Comparison of ENCODE assay signal across 8 cellular contexts in genomic region chr18:3594760-3595241, GRCh38.
DNase-seq lines count a peak whose midpoint lies in the region; ATAC-seq and TF ChIP-seq lines count a peak whose summit lies in the region.

No MANE protein-coding gene starts in this region.

- H3K36me3 Mint-ChIP-seq in glutamatergic neuron (ENCODE audit: unreplicated experiment) (no peaks in the 10 kb centered on the region), progenitor cell of endocrine pancreas (ENCODE audit: insufficient read depth) (no peaks in the 10 kb centered on the region)

- TF ChIP-seq CTCF in glutamatergic neuron (IDR thresholded peaks at IDR 0.05; ENCODE audit: partially characterized antibody, unreplicated experiment) (no peak), progenitor cell of endocrine pancreas (IDR thresholded peaks at IDR 0.05; ENCODE audit: unreplicated experiment) (no peak)

- H3K4me1 Mint-ChIP-seq in glutamatergic neuron (ENCODE audit: low read depth, unreplicated experiment) (peaks cover 16% of the 10 kb centered on the region), progenitor cell of endocrine pancreas (ENCODE audit: low read depth) (peaks cover 46% of the 10 kb centered on the region)

- peak overlapping the region; percentile 77 for H3K4me3 Mint-ChIP-seq in glutamatergic neuron (ENCODE audit: unreplicated experiment)
- peak overlapping the region; percentile 71 for H3K4me3 Mint-ChIP-seq in progenitor cell of endocrine pancreas (ENCODE audit: low read depth)

- no peak for TF ChIP-seq EP300 in Ishikawa (IDR thresholded peaks at IDR 0.05; ENCODE audit: borderline replicate concordance)

- H3K27ac Mint-ChIP-seq in glutamatergic neuron (ENCODE audit: unreplicated experiment) (peak overlapping the region; percentile 92), progenitor cell of endocrine pancreas (peak overlapping the region; percentile 98)

- no peak for ATAC-seq in HG03175 (IDR thresholded peaks at IDR 0.05; ENCODE audit: unreplicated experiment)

- DNase-seq in COLO668 (lab: John Stamatoyannopoulos, UW; ENCODE audit: unreplicated experiment) = peak; percentile 41
- DNase-seq in activated T-cell treated with anti-CD3 and anti-CD28 coated beads, Interleukin-2, amount 50 U/mL, for 48 hours = peak; percentile 62 to 66
- DNase-seq in glutamatergic neuron = no peak
- DNase-seq in progenitor cell of endocrine pancreas (ENCODE audit: low spot score, unreplicated experiment) = no peak
- DNase-seq in occipital lobe (lab: John Stamatoyannopoulos, UW) = no peak
- no peak for DNase-seq in NCI-H1436 (lab: John Stamatoyannopoulos, UW)

- no peak for TF ChIP-seq RAD21 in Ishikawa (IDR thresholded peaks at IDR 0.05; ENCODE audit: low read depth)

- H3K27me3 Mint-ChIP-seq in glutamatergic neuron (ENCODE audit: unreplicated experiment) = peaks cover 7% of the 10 kb centered on the region
- H3K27me3 Mint-ChIP-seq in progenitor cell of endocrine pancreas = no peaks in the 10 kb centered on the region

- peaks cover 7% of the 10 kb centered on the region for H3K9me3 Mint-ChIP-seq in glutamatergic neuron (ENCODE audit: unreplicated experiment)
- H3K9me3 Mint-ChIP-seq in progenitor cell of endocrine pancreas (ENCODE audit: low read depth) = no peaks in the 10 kb centered on the region

TF ChIP-seq in Ishikawa, 13 proteins besides CTCF, POLR2A, EP300 and RAD21:
- no peak for TF ChIP-seq EGR1 (IDR thresholded peaks at IDR 0.05)
- TF ChIP-seq MAX (IDR thresholded peaks at IDR 0.05) = peak; percentile 8; the same call in 1 of the 2 replicates

Comparison
In these comparisons a context has a peak if more than half of its experiments do, and no peak if none do; other contexts are left out.
1. DNase-seq: peak in COLO668 (single experiment) and activated T-cell treated with anti-CD3 and anti-CD28 coated beads, Interleukin-2, amount 50 U/mL, for 48 hours (2 of 2); none in glutamatergic neuron (single experiment), progenitor cell of endocrine pancreas (single experiment), occipital lobe (single experiment) and NCI-H1436 (single experiment).